In the genomic region with DNA sequence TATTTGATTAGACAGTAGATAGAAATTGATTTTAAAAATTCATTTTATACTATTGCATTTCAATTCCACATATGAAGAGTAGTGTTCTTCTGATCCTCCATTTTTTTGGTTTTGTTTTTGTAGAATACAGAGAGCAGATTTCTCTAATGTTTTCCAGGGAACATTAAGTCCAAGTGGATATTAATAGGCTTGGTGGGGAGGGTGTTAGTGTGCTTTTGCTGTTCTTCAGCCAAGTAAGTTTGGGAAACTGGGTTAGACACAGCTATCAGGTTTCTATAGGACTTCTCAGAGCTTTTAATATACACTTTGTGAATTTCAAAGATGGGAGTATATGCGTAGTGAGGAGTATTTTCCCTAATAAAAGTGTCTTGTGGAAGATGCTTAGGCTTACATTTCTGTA, we compare ENCODE assay signal across 13 cellular contexts.
"Had no signal": no experiment of that assay in that cellular context is flagged by ENCODE, and none has a peak within 500 bp of the region (broad histone marks: within the 10 kb centered on the region; RNA-seq: fewer than 3 reads in every experiment).

No MANE protein-coding gene starts in this region.

- ATAC-seq: lower lobe of right lung; stimulated activated memory B cell treated with anti-CD40 and anti-IgM and Interleukin-4, amounts not matched to agents 10 μg/mL and 1 μg/mL and 100 μg/mL, for 72 hours had no signal

- H3K27me3 Mint-ChIP-seq: activated B cell treated with CpG ODN at 0.5 μM for 24 hours; activated CD4-positive, alpha-beta T cell treated with anti-CD3 and anti-CD28 coated beads, Interleukin-2, amount 10 ng/mL, durations not matched to agents 24 days and 14 days; stimulated activated memory B cell treated with anti-CD40 and anti-IgM and Interleukin-4, amounts not matched to agents 10 μg/mL and 1 μg/mL and 100 μg/mL, for 72 hours had no signal

- H3K4me1 ChIP-seq: lower lobe of right lung, thyroid gland, uterus had no signal

- H3K27ac Mint-ChIP-seq: activated B cell treated with CpG ODN at 0.5 μM for 24 hours; activated CD4-positive, alpha-beta T cell treated with anti-CD3 and anti-CD28 coated beads, Interleukin-2, amount 10 ng/mL, durations not matched to agents 24 days and 14 days; activated T-helper 1 cell treated with anti-CD3 and anti-CD28 coated beads, Interleukin-12 subunit alpha, Interleukin-12 subunit beta, Interleukin-2, Interleukin-4 antibody, amounts not matched to agents 30 ng/mL and 10 ng/mL and 1 ng/mL, durations not matched to agents 14 hours and 24 hours and 36 hours; endodermal cell; stimulated activated memory B cell treated with anti-CD40 and anti-IgM and Interleukin-4, amounts not matched to agents 10 μg/mL and 1 μg/mL and 100 μg/mL, for 72 hours; T-helper 2 cell treated with Interferon-gamma antibody and Interleukin-4, amounts not matched to agents 5 μg/mL and 100 μg/mL, for 36 hours had no signal

- H3K9me3 ChIP-seq: lower lobe of right lung, thyroid gland, uterus had no signal

- H3K9me3 Mint-ChIP-seq: activated B cell treated with CpG ODN at 0.5 μM for 24 hours; activated CD4-positive, alpha-beta T cell treated with anti-CD3 and anti-CD28 coated beads, Interleukin-2, amount 10 ng/mL, durations not matched to agents 24 days and 14 days; activated T-helper 1 cell treated with anti-CD3 and anti-CD28 coated beads, Interleukin-12 subunit alpha, Interleukin-12 subunit beta, Interleukin-2, Interleukin-4 antibody, amounts not matched to agents 30 ng/mL and 10 ng/mL and 1 ng/mL, durations not matched to agents 14 hours and 24 hours and 36 hours; endodermal cell; neural crest cell; stimulated activated memory B cell treated with anti-CD40 and anti-IgM and Interleukin-4, amounts not matched to agents 10 μg/mL and 1 μg/mL and 100 μg/mL, for 72 hours; T-helper 2 cell treated with Interferon-gamma antibody and Interleukin-4, amounts not matched to agents 5 μg/mL and 100 μg/mL, for 36 hours had no signal

- H3K4me3 ChIP-seq: lower lobe of right lung, thyroid gland, uterus had no signal

- H3K4me3 Mint-ChIP-seq: activated B cell treated with CpG ODN at 0.5 μM for 24 hours; activated CD4-positive, alpha-beta T cell treated with anti-CD3 and anti-CD28 coated beads, Interleukin-2, amount 10 ng/mL, durations not matched to agents 24 days and 14 days; activated T-helper 1 cell treated with anti-CD3 and anti-CD28 coated beads, Interleukin-12 subunit alpha, Interleukin-12 subunit beta, Interleukin-2, Interleukin-4 antibody, amounts not matched to agents 30 ng/mL and 10 ng/mL and 1 ng/mL, durations not matched to agents 14 hours and 24 hours and 36 hours; endodermal cell; neural crest cell; stimulated activated memory B cell treated with anti-CD40 and anti-IgM and Interleukin-4, amounts not matched to agents 10 μg/mL and 1 μg/mL and 100 μg/mL, for 72 hours; T-helper 2 cell treated with Interferon-gamma antibody and Interleukin-4, amounts not matched to agents 5 μg/mL and 100 μg/mL, for 36 hours had no signal

- H3K4me1 Mint-ChIP-seq: activated B cell treated with CpG ODN at 0.5 μM for 24 hours; endodermal cell; stimulated activated memory B cell treated with anti-CD40 and anti-IgM and Interleukin-4, amounts not matched to agents 10 μg/mL and 1 μg/mL and 100 μg/mL, for 72 hours had no signal

- H3K27ac ChIP-seq: lower lobe of right lung, thyroid gland, uterus had no signal

- DNase-seq: activated B cell treated with CpG ODN at 0.5 μM for 24 hours; activated CD4-positive, alpha-beta T cell treated with anti-CD3 and anti-CD28 coated beads, Interleukin-2, amount 10 ng/mL, durations not matched to agents 24 days and 14 days; activated naive CD4-positive, alpha-beta T cell; aorta; endodermal cell; lower lobe of right lung; stimulated activated CD4-positive, alpha-beta T cell treated with anti-CD3 and anti-CD28 coated beads, Interleukin-2, amount 100 ng/mL, for 48 hours; thyroid gland; uterus had no signal

- H3K27me3 ChIP-seq: thyroid gland, uterus had no signal
